Comparison of ENCODE assay signal across 2 cellular contexts in the genomic region with DNA sequence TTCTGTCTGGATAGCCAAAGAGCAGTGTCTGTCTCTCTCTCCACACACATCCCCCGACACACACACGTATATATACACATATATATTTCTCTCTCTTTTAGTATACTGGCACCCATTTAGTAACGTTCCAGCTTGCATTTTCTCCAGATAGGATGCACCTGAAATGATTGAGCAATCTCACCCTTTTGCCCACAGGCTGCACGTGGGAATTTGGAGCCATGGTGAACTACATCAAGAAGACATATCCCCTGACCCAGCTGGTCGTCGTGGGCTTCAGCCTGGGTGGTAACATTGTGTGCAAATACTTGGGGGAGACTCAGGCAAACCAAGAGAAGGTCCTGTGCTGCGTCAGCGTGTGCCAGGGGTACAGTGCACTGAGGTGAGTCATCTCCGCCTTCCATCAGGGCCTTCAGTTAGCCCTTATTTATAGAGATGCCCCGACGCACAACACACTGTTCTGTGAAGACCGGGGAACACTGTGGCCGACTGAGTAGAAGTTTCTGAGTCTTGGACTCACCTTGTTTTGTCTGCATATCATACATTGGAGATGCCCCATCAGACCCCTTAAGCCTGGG.
TF ChIP-seq lines count a peak whose summit lies in the region.

No MANE protein-coding gene starts in this region.

TF ChIP-seq in liver, 16 proteins besides CTCF, POLR2A, EP300 and RAD21:
- no peak for TF ChIP-seq HNF4G (IDR thresholded peaks at IDR 0.05)
- TF ChIP-seq GABPA (IDR thresholded peaks at IDR 0.05 in 1 of 2, conservative IDR thresholded peaks at IDR 0.05 in 1 of 2): no peak
- no peak for TF ChIP-seq YY1 (IDR thresholded peaks at IDR 0.05)
- TF ChIP-seq RXRA (IDR thresholded peaks at IDR 0.05): peak in 1 of 2 donors; percentile 18
- peak; percentile 11 to 26 for TF ChIP-seq HNF4A (conservative IDR thresholded peaks at IDR 0.05)

TF ChIP-seq in HepG2, 621 proteins besides CTCF, POLR2A, EP300 and RAD21:
- no peak for TF ChIP-seq HOXA9 (CRISPR knock-in tag; IDR thresholded peaks at IDR 0.05; ENCODE audit: borderline replicate concordance)
- no peak for TF ChIP-seq ARNT (IDR thresholded peaks at IDR 0.05)
- no peak for TF ChIP-seq DR1 (CRISPR knock-in tag; IDR thresholded peaks at IDR 0.05)
- TF ChIP-seq, protein P1, sequence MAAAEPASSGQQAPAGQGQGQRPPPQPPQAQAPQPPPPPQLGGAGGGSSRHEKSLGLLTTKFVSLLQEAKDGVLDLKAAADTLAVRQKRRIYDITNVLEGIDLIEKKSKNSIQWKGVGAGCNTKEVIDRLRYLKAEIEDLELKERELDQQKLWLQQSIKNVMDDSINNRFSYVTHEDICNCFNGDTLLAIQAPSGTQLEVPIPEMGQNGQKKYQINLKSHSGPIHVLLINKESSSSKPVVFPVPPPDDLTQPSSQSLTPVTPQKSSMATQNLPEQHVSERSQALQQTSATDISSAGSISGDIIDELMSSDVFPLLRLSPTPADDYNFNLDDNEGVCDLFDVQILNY (CRISPR knock-in tag; conservative IDR thresholded peaks at IDR 0.05): no peak
- TF ChIP-seq, protein P2, sequence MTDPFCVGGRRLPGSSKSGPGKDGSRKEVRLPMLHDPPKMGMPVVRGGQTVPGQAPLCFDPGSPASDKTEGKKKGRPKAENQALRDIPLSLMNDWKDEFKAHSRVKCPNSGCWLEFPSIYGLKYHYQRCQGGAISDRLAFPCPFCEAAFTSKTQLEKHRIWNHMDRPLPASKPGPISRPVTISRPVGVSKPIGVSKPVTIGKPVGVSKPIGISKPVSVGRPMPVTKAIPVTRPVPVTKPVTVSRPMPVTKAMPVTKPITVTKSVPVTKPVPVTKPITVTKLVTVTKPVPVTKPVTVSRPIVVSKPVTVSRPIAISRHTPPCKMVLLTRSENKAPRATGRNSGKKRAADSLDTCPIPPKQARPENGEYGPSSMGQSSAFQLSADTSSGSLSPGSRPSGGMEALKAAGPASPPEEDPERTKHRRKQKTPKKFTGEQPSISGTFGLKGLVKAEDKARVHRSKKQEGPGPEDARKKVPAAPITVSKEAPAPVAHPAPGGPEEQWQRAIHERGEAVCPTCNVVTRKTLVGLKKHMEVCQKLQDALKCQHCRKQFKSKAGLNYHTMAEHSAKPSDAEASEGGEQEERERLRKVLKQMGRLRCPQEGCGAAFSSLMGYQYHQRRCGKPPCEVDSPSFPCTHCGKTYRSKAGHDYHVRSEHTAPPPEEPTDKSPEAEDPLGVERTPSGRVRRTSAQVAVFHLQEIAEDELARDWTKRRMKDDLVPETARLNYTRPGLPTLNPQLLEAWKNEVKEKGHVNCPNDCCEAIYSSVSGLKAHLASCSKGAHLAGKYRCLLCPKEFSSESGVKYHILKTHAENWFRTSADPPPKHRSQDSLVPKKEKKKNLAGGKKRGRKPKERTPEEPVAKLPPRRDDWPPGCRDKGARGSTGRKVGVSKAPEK (CRISPR knock-in tag; IDR thresholded peaks at IDR 0.05; ENCODE audit: borderline replicate concordance): no peak
- TF ChIP-seq, protein P3, sequence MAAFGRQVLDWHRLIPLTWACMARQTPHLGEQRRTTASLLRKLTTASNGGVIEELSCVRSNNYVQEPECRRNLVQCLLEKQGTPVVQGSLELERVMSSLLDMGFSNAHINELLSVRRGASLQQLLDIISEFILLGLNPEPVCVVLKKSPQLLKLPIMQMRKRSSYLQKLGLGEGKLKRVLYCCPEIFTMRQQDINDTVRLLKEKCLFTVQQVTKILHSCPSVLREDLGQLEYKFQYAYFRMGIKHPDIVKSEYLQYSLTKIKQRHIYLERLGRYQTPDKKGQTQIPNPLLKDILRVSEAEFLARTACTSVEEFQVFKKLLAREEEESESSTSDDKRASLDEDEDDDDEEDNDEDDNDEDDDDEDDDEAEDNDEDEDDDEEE (CRISPR knock-in tag; IDR thresholded peaks at IDR 0.05): no peak
- TF ChIP-seq GPN1 (CRISPR knock-in tag; IDR thresholded peaks at IDR 0.05; ENCODE audit: borderline replicate concordance): no peak
- no peak for TF ChIP-seq SP4 (CRISPR knock-in tag; IDR thresholded peaks at IDR 0.05)
- TF ChIP-seq ZNF207 (IDR thresholded peaks at IDR 0.05; ENCODE audit: borderline replicate concordance): no peak
- no peak for TF ChIP-seq ZEB1 (IDR thresholded peaks at IDR 0.05; ENCODE audit: insufficient replicate concordance, low read depth)
- no peak for TF ChIP-seq PCBP1 (IDR thresholded peaks at IDR 0.05; ENCODE audit: borderline replicate concordance, low read depth, low read length)
